15 cellular contexts compared by ENCODE assay signal in the genomic region with DNA sequence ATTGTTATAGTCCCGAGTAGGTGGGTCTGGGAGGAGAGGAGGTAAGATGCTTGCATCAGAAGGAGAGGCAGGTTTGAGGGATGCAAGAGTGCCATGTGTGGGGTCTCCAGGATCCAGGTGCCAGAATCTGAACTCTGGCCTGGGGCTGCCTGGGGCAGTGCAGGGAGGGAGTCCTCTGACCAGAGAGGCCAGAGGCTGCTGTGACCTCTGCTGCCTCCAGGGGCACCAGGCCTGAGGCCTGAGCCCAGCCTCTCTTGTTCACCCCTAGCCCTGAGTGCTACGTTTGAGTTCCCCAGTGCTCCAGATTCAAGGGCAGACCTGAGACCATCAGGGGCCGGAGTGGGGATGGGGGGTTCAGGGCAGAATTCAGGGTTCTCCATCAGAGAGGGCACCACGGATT. TPM values are rescaled to one million over a fixed set of nuclear protein-coding genes. Genes with fewer than 3 reads are reported as not detected.
DNase-seq lines count a peak whose midpoint lies in the region; ATAC-seq, FAIRE-seq and TF ChIP-seq lines count a peak whose summit lies in the region.
"Had no signal": no experiment of that assay in that cellular context is flagged by ENCODE, and none has a peak within 500 bp of the region (broad histone marks: within the 10 kb centered on the region; RNA-seq: fewer than 3 reads in every experiment).

No MANE protein-coding gene starts in this region.

- H3K4me2 ChIP-seq in astrocyte (ENCODE audit: low read length) (no peak overlapping the region), HepG2 (ENCODE audit: low read depth, low read length) (peak overlapping the region; percentile 41; the same call in 1 of the 2 replicates)

- BruUV-seq in HepG2 (replicated peaks; lab: Mats Ljungman, UMichigan): no TSS peak

- TF ChIP-seq POLR2A in HepG2 (IDR thresholded peaks at IDR 0.05; ENCODE audit: insufficient read depth in 1 of 2, low read depth in 2 of 2, low read length in 2 of 2): no peak

- H3K36me3 ChIP-seq in astrocyte (ENCODE audit: insufficient read depth, low read length) (no peaks in the 10 kb centered on the region), HepG2 (replicated peaks in 1 of 2; ENCODE audit: control insufficient read depth in 1 of 2, insufficient read depth in 2 of 2, low read length in 2 of 2) (peaks cover 11 to 37% of the 10 kb centered on the region in 2 experiments)
- H3K36me3 ChIP-seq: prostate gland had no signal

- intact Hi-C loops in HepG2 (cut with micrococcal nuclease; ENCODE audit: unreplicated experiment): no loop called here

- H3K4me3 ChIP-seq in astrocyte (ENCODE audit: insufficient read depth, low read depth, low read length) (no peak overlapping the region), HepG2 (replicated peaks in 1 of 3; ENCODE audit: insufficient read depth in 1 of 3, low read depth in 2 of 3, low read length in 3 of 3) (0 out of 6 replicates have a peak overlapping the region, but pooled peaks of 1 of the 3 experiments have one; percentile 17)
- H3K4me3 ChIP-seq: prostate gland had no signal

- DNase-seq in activated naive CD8-positive, alpha-beta T cell treated with anti-CD3 and anti-CD28 coated beads, Interleukin-2, amount 10 ng/mL, durations not matched to agents 7 days and 5 days: no peak
- DNase-seq in activated naive CD8-positive, alpha-beta T cell treated with anti-CD3 and anti-CD28 coated beads for 36 hours: no peak
- DNase-seq in astrocyte (ENCODE audit: low read depth): no peak
- no peak for DNase-seq in HepG2 (ENCODE audit: low spot score)
- DNase-seq in UCSD-AML1 (lab: John Stamatoyannopoulos, UW; ENCODE audit: unreplicated experiment): no peak
- no peak for DNase-seq in AG08396 (ENCODE audit: low spot score)
- no peak for DNase-seq in T-helper 1 cell
- DNase-seq: CD8-positive, alpha-beta memory T cell; NCI-H2029; NCI-H510A treated with DMSO at 0.1 percent for 48 hours had no signal

- no peak for FAIRE-seq in astrocyte (lab: Jason Lieb, UNC)
- FAIRE-seq in HepG2 (lab: Jason Lieb, UNC): peak; percentile 61

- ATAC-seq in activated naive CD8-positive, alpha-beta T cell treated with anti-CD3 and anti-CD28 coated beads, Interleukin-2, amount 10 ng/mL, durations not matched to agents 7 days and 5 days (ENCODE audit: low read depth): no peak
- ATAC-seq in HepG2 (peak; percentile 37), HG03521 (IDR thresholded peaks at IDR 0.05; ENCODE audit: unreplicated experiment) (no peak)

- H3K27ac Mint-ChIP-seq in activated naive CD8-positive, alpha-beta T cell treated with anti-CD3 and anti-CD28 coated beads, Interleukin-2, amount 10 ng/mL, durations not matched to agents 7 days and 5 days: peak overlapping the region; percentile 25
- no peak overlapping the region for H3K27ac Mint-ChIP-seq in activated naive CD8-positive, alpha-beta T cell treated with anti-CD3 and anti-CD28 coated beads for 36 hours
- H3K27ac Mint-ChIP-seq in astrocyte (ENCODE audit: unreplicated experiment): peak overlapping the region; percentile 75
- H3K27ac Mint-ChIP-seq: CD8-positive, alpha-beta memory T cell; T-helper 2 cell treated with Interferon-gamma antibody and Interleukin-4, amounts not matched to agents 5 μg/mL and 100 μg/mL, for 36 hours had no signal

- H2AFZ ChIP-seq in astrocyte (ENCODE audit: low read depth, low read length) (no peak overlapping the region), HepG2 (ENCODE audit: low read length) (no peak overlapping the region)

- no peaks in the 10 kb centered on the region for H4K20me1 ChIP-seq in astrocyte (ENCODE audit: insufficient read depth, low read length)
- H4K20me1 ChIP-seq in HepG2 (ENCODE audit: insufficient read depth, low read length): no peaks in the 10 kb centered on the region; the same call in 1 of the 2 replicates

- no peaks in the 10 kb centered on the region for H3K36me3 Mint-ChIP-seq in activated naive CD8-positive, alpha-beta T cell treated with anti-CD3 and anti-CD28 coated beads, Interleukin-2, amount 10 ng/mL, durations not matched to agents 7 days and 5 days
- no peaks in the 10 kb centered on the region for H3K36me3 Mint-ChIP-seq in activated naive CD8-positive, alpha-beta T cell treated with anti-CD3 and anti-CD28 coated beads for 36 hours
- no peaks in the 10 kb centered on the region for H3K36me3 Mint-ChIP-seq in astrocyte (ENCODE audit: low read depth, unreplicated experiment)
- H3K36me3 Mint-ChIP-seq: CD8-positive, alpha-beta memory T cell had no signal

- TF ChIP-seq RAD21 in HepG2 (CRISPR knock-in tag; IDR thresholded peaks at IDR 0.05): peak; percentile 40; the same call in 1 of the 2 replicates

- H3K27me3 ChIP-seq in astrocyte (ENCODE audit: insufficient read depth, low read length): no peaks in the 10 kb centered on the region
- no peaks in the 10 kb centered on the region for H3K27me3 ChIP-seq in HepG2 (ENCODE audit: control insufficient read depth in 1 of 2, insufficient read depth in 2 of 2, low read length in 2 of 2)

- TF ChIP-seq EP300 in HepG2 (IDR thresholded peaks at IDR 0.05; ENCODE audit: low read depth in 2 of 2, low read length in 2 of 2) (no peak), HepG2 (CRISPR knock-in tag; IDR thresholded peaks at IDR 0.05; ENCODE audit: borderline replicate concordance) (no peak)

- H3K4me1 ChIP-seq in astrocyte (ENCODE audit: insufficient read depth, low read length) (no peaks in the 10 kb centered on the region), HepG2 (ENCODE audit: insufficient read depth, low read length) (peaks cover 69% of the 10 kb centered on the region)
- H3K4me1 ChIP-seq: prostate gland had no signal

- TF ChIP-seq CTCF in astrocyte (IDR thresholded peaks at IDR 0.05; ENCODE audit: insufficient read depth, low read depth, low read length) (no peak), HepG2 (CRISPR knock-in tag; IDR thresholded peaks at IDR 0.05) (peak; percentile 39)

- H3K9me3 ChIP-seq in astrocyte (ENCODE audit: insufficient read depth, low read depth, low read length) (no peaks in the 10 kb centered on the region), HepG2 (ENCODE audit: low read length) (no peaks in the 10 kb centered on the region)
- H3K9me3 ChIP-seq: prostate gland had no signal

- POLR2A ChIA-PET in activated naive CD8-positive, alpha-beta T cell treated with anti-CD3 and anti-CD28 coated beads, Interleukin-2, amount 10 ng/mL, durations not matched to agents 7 days and 5 days (lab: Charles Lee): no interaction called here
- POLR2A ChIA-PET in HepG2 (lab: Yijun Ruan, JAX): interaction anchor here (1.1 to 16.5 kb wide), 9 partner anchors 3 to 125 kb away, joined by 3 to 844 read pairs (median 69); a partner anchor contains a TSS

- 80% methylated on average over 3 of the region's 4 CpGs for WGBS in HepG2 (ENCODE audit: low lambda C conversion rate)

- in situ Hi-C loops in HepG2 (cut with HindIII; ENCODE audit: extremely low pct_ligation_motif_present, low pct_unique_long_range_greater_than_20kb): no loop called here

- H3K9ac ChIP-seq in astrocyte (ENCODE audit: low read length): no peak overlapping the region
- peak overlapping the region; percentile 54; the same call in 1 of the 2 replicates for H3K9ac ChIP-seq in HepG2 (ENCODE audit: insufficient read depth, low read depth, low read length)

- peaks cover 11% of the 10 kb centered on the region for H3K27me3 Mint-ChIP-seq in activated naive CD8-positive, alpha-beta T cell treated with anti-CD3 and anti-CD28 coated beads, Interleukin-2, amount 10 ng/mL, durations not matched to agents 7 days and 5 days
- H3K27me3 Mint-ChIP-seq in activated naive CD8-positive, alpha-beta T cell treated with anti-CD3 and anti-CD28 coated beads for 36 hours: no peaks in the 10 kb centered on the region
- H3K27me3 Mint-ChIP-seq in astrocyte (ENCODE audit: low read depth, unreplicated experiment): peaks cover 24% of the 10 kb centered on the region

- H3K79me2 ChIP-seq in astrocyte (ENCODE audit: insufficient read depth, low read length) (no peaks in the 10 kb centered on the region), HepG2 (ENCODE audit: insufficient read depth, low read length) (peaks cover 30% of the 10 kb centered on the region)

- H3K27ac ChIP-seq in astrocyte (ENCODE audit: low read depth, low read length): no peak overlapping the region
- H3K27ac ChIP-seq in HepG2 (ENCODE audit: extremely low read length, insufficient read depth, low read length): peak overlapping the region; percentile 99
- H3K27ac ChIP-seq: prostate gland had no signal

- no peaks in the 10 kb centered on the region for H3K9me3 Mint-ChIP-seq in activated naive CD8-positive, alpha-beta T cell treated with anti-CD3 and anti-CD28 coated beads, Interleukin-2, amount 10 ng/mL, durations not matched to agents 7 days and 5 days
- H3K9me3 Mint-ChIP-seq in activated naive CD8-positive, alpha-beta T cell treated with anti-CD3 and anti-CD28 coated beads for 36 hours: no peaks in the 10 kb centered on the region
- H3K9me3 Mint-ChIP-seq in astrocyte (ENCODE audit: unreplicated experiment): no peaks in the 10 kb centered on the region
- H3K9me3 Mint-ChIP-seq: CD8-positive, alpha-beta memory T cell; T-helper 2 cell treated with Interferon-gamma antibody and Interleukin-4, amounts not matched to agents 5 μg/mL and 100 μg/mL, for 36 hours had no signal

- CTCF ChIA-PET in HepG2 (lab: Yijun Ruan, JAX; ENCODE audit: low intra/inter-chr PET ratio, low total read pairs): interaction anchor here (0.7 to 2.7 kb wide), 3 partner anchors 10 to 20 kb away, joined by 3 to 15 read pairs (median 3); no protein-coding TSS in a partner anchor

- H3K4me3 Mint-ChIP-seq in activated naive CD8-positive, alpha-beta T cell treated with anti-CD3 and anti-CD28 coated beads, Interleukin-2, amount 10 ng/mL, durations not matched to agents 7 days and 5 days: no peak overlapping the region
- no peak overlapping the region for H3K4me3 Mint-ChIP-seq in activated naive CD8-positive, alpha-beta T cell treated with anti-CD3 and anti-CD28 coated beads for 36 hours
- no peak overlapping the region for H3K4me3 Mint-ChIP-seq in astrocyte (ENCODE audit: unreplicated experiment)
- H3K4me3 Mint-ChIP-seq: CD8-positive, alpha-beta memory T cell; T-helper 2 cell treated with Interferon-gamma antibody and Interleukin-4, amounts not matched to agents 5 μg/mL and 100 μg/mL, for 36 hours had no signal

- peaks cover 3% of the 10 kb centered on the region for H3K4me1 Mint-ChIP-seq in activated naive CD8-positive, alpha-beta T cell treated with anti-CD3 and anti-CD28 coated beads, Interleukin-2, amount 10 ng/mL, durations not matched to agents 7 days and 5 days
- no peaks in the 10 kb centered on the region for H3K4me1 Mint-ChIP-seq in activated naive CD8-positive, alpha-beta T cell treated with anti-CD3 and anti-CD28 coated beads for 36 hours
- peaks cover 4% of the 10 kb centered on the region for H3K4me1 Mint-ChIP-seq in astrocyte (ENCODE audit: low read depth, unreplicated experiment)
- H3K4me1 Mint-ChIP-seq: CD8-positive, alpha-beta memory T cell had no signal

RNA-seq across cellular contexts. Expression of a gene that starts 7.4 kb away (rescaled TPM):
- total RNA-seq in activated naive CD8-positive, alpha-beta T cell treated with anti-CD3 and anti-CD28 coated beads, Interleukin-2, amount 10 ng/mL, durations not matched to agents 7 days and 5 days: not detected
- under 1 TPM in 1 of 2 experiments, not detected in 1; 0.18 TPM for total RNA-seq in activated naive CD8-positive, alpha-beta T cell treated with anti-CD3 and anti-CD28 coated beads for 36 hours
- total RNA-seq in astrocyte: 0.68 and 1.9 TPM in 2 replicates
- 14.3 and 29.8 TPM in 2 replicates for total RNA-seq in HepG2 (2016; rRNA removed; fragmentation: Illumina TruSeq; extraction: Trizol)
- 9.4 and 12.0 TPM in 2 replicates for total RNA-seq in HepG2 (2016; cell fraction: cytosol; rRNA removed; fragmentation: Illumina TruSeq; extraction: Trizol; ENCODE audit: low read depth)
- total RNA-seq in HepG2 (2016; cell fraction: insoluble cytoplasmic fraction; rRNA removed; fragmentation: Illumina TruSeq; extraction: Trizol): 14.3 and 31.3 TPM in 2 replicates
- 13.7 and 15.1 TPM in 2 replicates for total RNA-seq in HepG2 (2016; cell fraction: membrane; rRNA removed; fragmentation: Illumina TruSeq; extraction: Trizol)
- total RNA-seq in HepG2 (2016; cell fraction: nucleus; rRNA removed; fragmentation: Illumina TruSeq; extraction: Trizol): 51.2 and 60.9 TPM in 2 replicates
- 164 and 247 TPM in 2 replicates for polyA plus RNA-seq in HepG2 (2011; rRNA removed)
- polyA plus RNA-seq in HepG2 (2011; cell fraction: cytosol; rRNA removed): 69.6 and 77.8 TPM in 2 replicates
- 645 and 755 TPM in 2 replicates for polyA plus RNA-seq in HepG2 (2011; cell fraction: nucleus; rRNA removed)
- 101 and 126 TPM in 2 replicates for polyA plus RNA-seq in HepG2 (2012)
- 7.3 and 7.5 TPM in 2 replicates for polyA plus RNA-seq in HepG2 (2016; cell fraction: cytosol; fragmentation: Illumina TruSeq; extraction: Trizol; ENCODE audit: low read depth)
- 17.2 and 22.9 TPM in 2 replicates for polyA plus RNA-seq in HepG2 (2016; cell fraction: insoluble cytoplasmic fraction; fragmentation: Illumina TruSeq; extraction: Trizol; ENCODE audit: low read depth)
- 12.8 and 13.7 TPM in 2 replicates for polyA plus RNA-seq in HepG2 (2016; cell fraction: membrane; fragmentation: Illumina TruSeq; extraction: Trizol; ENCODE audit: low read depth)
- 146 and 148 TPM in 2 replicates for polyA plus RNA-seq in HepG2 (2016; cell fraction: nucleus; fragmentation: Illumina TruSeq; extraction: Trizol; ENCODE audit: insufficient read depth, low read depth)
- polyA minus RNA-seq in HepG2 (2011; rRNA and poly(A)+ RNA removed; ENCODE audit: low replicate concordance): 0.14 and 257 TPM in 2 replicates
- 61.1 and 83.0 TPM in 2 replicates for polyA minus RNA-seq in HepG2 (2011; cell fraction: cytosol; rRNA and poly(A)+ RNA removed)
- 113 and 140 TPM in 2 replicates for polyA minus RNA-seq in HepG2 (2011; cell fraction: nucleus; rRNA and poly(A)+ RNA removed)
- total RNA-seq: A673; CD8-positive, alpha-beta memory T cell had no signal
- polyA plus RNA-seq: CD8-positive, alpha-beta memory T cell had no signal

RNA-seq across cellular contexts. Expression of a gene that starts 21.1 kb away (rescaled TPM):
- total RNA-seq in activated naive CD8-positive, alpha-beta T cell treated with anti-CD3 and anti-CD28 coated beads, Interleukin-2, amount 10 ng/mL, durations not matched to agents 7 days and 5 days: not detected
- total RNA-seq in activated naive CD8-positive, alpha-beta T cell treated with anti-CD3 and anti-CD28 coated beads for 36 hours: under 1 TPM in 1 of 2 experiments, not detected in 1; 0.12 TPM
- total RNA-seq in astrocyte: not detected in 2 replicates
- total RNA-seq in HepG2 (2016; rRNA removed; fragmentation: Illumina TruSeq; extraction: Trizol): 0.15 TPM in 1 of 2 replicates, not detected in the other
- 1.8 and 2.0 TPM in 2 replicates for total RNA-seq in HepG2 (2016; cell fraction: cytosol; rRNA removed; fragmentation: Illumina TruSeq; extraction: Trizol; ENCODE audit: low read depth)
- 0.09 and 0.28 TPM in 2 replicates for total RNA-seq in HepG2 (2016; cell fraction: insoluble cytoplasmic fraction; rRNA removed; fragmentation: Illumina TruSeq; extraction: Trizol)
- 0.87 and 1.1 TPM in 2 replicates for total RNA-seq in HepG2 (2016; cell fraction: membrane; rRNA removed; fragmentation: Illumina TruSeq; extraction: Trizol)
- 0.25 and 0.44 TPM in 2 replicates for total RNA-seq in HepG2 (2016; cell fraction: nucleus; rRNA removed; fragmentation: Illumina TruSeq; extraction: Trizol)
- polyA plus RNA-seq in HepG2 (2011; rRNA removed): 0.03 TPM in 1 of 2 replicates, not detected in the other
- polyA plus RNA-seq in HepG2 (2011; cell fraction: cytosol; rRNA removed): not detected in 2 replicates
- polyA plus RNA-seq in HepG2 (2011; cell fraction: nucleus; rRNA removed): 0.14 and 0.33 TPM in 2 replicates
- polyA plus RNA-seq in HepG2 (2012): 0.08 TPM in 1 of 2 replicates, not detected in the other
- polyA plus RNA-seq in HepG2 (2016; cell fraction: cytosol; fragmentation: Illumina TruSeq; extraction: Trizol; ENCODE audit: low read depth): not detected in 2 replicates
- polyA plus RNA-seq in HepG2 (2016; cell fraction: insoluble cytoplasmic fraction; fragmentation: Illumina TruSeq; extraction: Trizol; ENCODE audit: low read depth): not detected in 2 replicates
- polyA plus RNA-seq in HepG2 (2016; cell fraction: membrane; fragmentation: Illumina TruSeq; extraction: Trizol; ENCODE audit: low read depth): not detected in 2 replicates
- 0.31 TPM in 1 of 2 replicates, not detected in the other for polyA plus RNA-seq in HepG2 (2016; cell fraction: nucleus; fragmentation: Illumina TruSeq; extraction: Trizol; ENCODE audit: insufficient read depth, low read depth)
- polyA minus RNA-seq in HepG2 (2011; rRNA and poly(A)+ RNA removed; ENCODE audit: low replicate concordance): 0.47 and 2.3 TPM in 2 replicates
- polyA minus RNA-seq in HepG2 (2011; cell fraction: cytosol; rRNA and poly(A)+ RNA removed): 0.26 TPM in 1 of 2 replicates, not detected in the other
- polyA minus RNA-seq in HepG2 (2011; cell fraction: nucleus; rRNA and poly(A)+ RNA removed): 1.2 and 1.5 TPM in 2 replicates
- total RNA-seq: A673; CD8-positive, alpha-beta memory T cell; M059J; prostate gland had no signal
- polyA plus RNA-seq: CD8-positive, alpha-beta memory T cell had no signal

RNA-seq across cellular contexts. Expression of a gene that starts 23.5 kb away (rescaled TPM):
- 100 to 1,000 TPM; 435 to 448 TPM for total RNA-seq in activated naive CD8-positive, alpha-beta T cell treated with anti-CD3 and anti-CD28 coated beads, Interleukin-2, amount 10 ng/mL, durations not matched to agents 7 days and 5 days
- 100 to 1,000 TPM; 211 to 217 TPM for total RNA-seq in activated naive CD8-positive, alpha-beta T cell treated with anti-CD3 and anti-CD28 coated beads for 36 hours
- total RNA-seq in astrocyte (380 and 381 TPM in 2 replicates), HepG2 (2016; rRNA removed; fragmentation: Illumina TruSeq; extraction: Trizol) (34.5 and 51.1 TPM in 2 replicates)
- total RNA-seq in HepG2 (2016; cell fraction: cytosol; rRNA removed; fragmentation: Illumina TruSeq; extraction: Trizol; ENCODE audit: low read depth): 26.6 and 32.1 TPM in 2 replicates
- total RNA-seq in HepG2 (2016; cell fraction: insoluble cytoplasmic fraction; rRNA removed; fragmentation: Illumina TruSeq; extraction: Trizol): 33.4 and 51.3 TPM in 2 replicates
- 43.7 and 48.0 TPM in 2 replicates for total RNA-seq in HepG2 (2016; cell fraction: membrane; rRNA removed; fragmentation: Illumina TruSeq; extraction: Trizol)
- total RNA-seq in HepG2 (2016; cell fraction: nucleus; rRNA removed; fragmentation: Illumina TruSeq; extraction: Trizol): 26.6 and 32.5 TPM in 2 replicates
- polyA plus RNA-seq in HepG2 (2011; rRNA removed): 66.1 and 66.2 TPM in 2 replicates
- polyA plus RNA-seq in HepG2 (2011; cell fraction: cytosol; rRNA removed): 64.5 and 77.2 TPM in 2 replicates
- 39.4 and 42.6 TPM in 2 replicates for polyA plus RNA-seq in HepG2 (2011; cell fraction: nucleus; rRNA removed)
- polyA plus RNA-seq in HepG2 (2012): 25.4 and 25.9 TPM in 2 replicates
- 37.3 and 42.8 TPM in 2 replicates for polyA plus RNA-seq in HepG2 (2016; cell fraction: cytosol; fragmentation: Illumina TruSeq; extraction: Trizol; ENCODE audit: low read depth)
- polyA plus RNA-seq in HepG2 (2016; cell fraction: insoluble cytoplasmic fraction; fragmentation: Illumina TruSeq; extraction: Trizol; ENCODE audit: low read depth): 57.1 and 66.6 TPM in 2 replicates
- 69.3 and 71.1 TPM in 2 replicates for polyA plus RNA-seq in HepG2 (2016; cell fraction: membrane; fragmentation: Illumina TruSeq; extraction: Trizol; ENCODE audit: low read depth)
- 73.5 and 75.3 TPM in 2 replicates for polyA plus RNA-seq in HepG2 (2016; cell fraction: nucleus; fragmentation: Illumina TruSeq; extraction: Trizol; ENCODE audit: insufficient read depth, low read depth)
- polyA minus RNA-seq in HepG2 (2011; rRNA and poly(A)+ RNA removed; ENCODE audit: low replicate concordance): 111 and 236 TPM in 2 replicates
- polyA minus RNA-seq in HepG2 (2011; cell fraction: cytosol; rRNA and poly(A)+ RNA removed): 26.0 and 26.4 TPM in 2 replicates
- polyA minus RNA-seq in HepG2 (2011; cell fraction: nucleus; rRNA and poly(A)+ RNA removed): 16.4 and 20.0 TPM in 2 replicates

RNA-seq across cellular contexts. Expression of a gene that starts 56.4 kb away (rescaled TPM):
- total RNA-seq in activated naive CD8-positive, alpha-beta T cell treated with anti-CD3 and anti-CD28 coated beads, Interleukin-2, amount 10 ng/mL, durations not matched to agents 7 days and 5 days: 1 to 10 TPM in 1 of 2 experiments, under 1 TPM in 1; 0.36 to 1.0 TPM
- total RNA-seq in activated naive CD8-positive, alpha-beta T cell treated with anti-CD3 and anti-CD28 coated beads for 36 hours: 1 to 10 TPM; 1.2 to 1.6 TPM
- total RNA-seq in astrocyte (4.9 and 5.9 TPM in 2 replicates), HepG2 (2016; rRNA removed; fragmentation: Illumina TruSeq; extraction: Trizol) (25.6 and 93.2 TPM in 2 replicates)
- 12.3 and 13.3 TPM in 2 replicates for total RNA-seq in HepG2 (2016; cell fraction: cytosol; rRNA removed; fragmentation: Illumina TruSeq; extraction: Trizol; ENCODE audit: low read depth)
- 23.5 and 94.1 TPM in 2 replicates for total RNA-seq in HepG2 (2016; cell fraction: insoluble cytoplasmic fraction; rRNA removed; fragmentation: Illumina TruSeq; extraction: Trizol)
- 18.0 and 19.0 TPM in 2 replicates for total RNA-seq in HepG2 (2016; cell fraction: membrane; rRNA removed; fragmentation: Illumina TruSeq; extraction: Trizol)
- total RNA-seq in HepG2 (2016; cell fraction: nucleus; rRNA removed; fragmentation: Illumina TruSeq; extraction: Trizol): 106 and 120 TPM in 2 replicates
- polyA plus RNA-seq in HepG2 (2011; rRNA removed): 158 and 173 TPM in 2 replicates
- 99.8 and 199 TPM in 2 replicates for polyA plus RNA-seq in HepG2 (2011; cell fraction: cytosol; rRNA removed)
- 824 and 1,487 TPM in 2 replicates for polyA plus RNA-seq in HepG2 (2011; cell fraction: nucleus; rRNA removed)
- polyA plus RNA-seq in HepG2 (2012): 48.8 and 75.5 TPM in 2 replicates
- 10.5 and 10.8 TPM in 2 replicates for polyA plus RNA-seq in HepG2 (2016; cell fraction: cytosol; fragmentation: Illumina TruSeq; extraction: Trizol; ENCODE audit: low read depth)
- polyA plus RNA-seq in HepG2 (2016; cell fraction: insoluble cytoplasmic fraction; fragmentation: Illumina TruSeq; extraction: Trizol; ENCODE audit: low read depth): 26.4 and 37.1 TPM in 2 replicates
- 15.3 and 17.6 TPM in 2 replicates for polyA plus RNA-seq in HepG2 (2016; cell fraction: membrane; fragmentation: Illumina TruSeq; extraction: Trizol; ENCODE audit: low read depth)
- polyA plus RNA-seq in HepG2 (2016; cell fraction: nucleus; fragmentation: Illumina TruSeq; extraction: Trizol; ENCODE audit: insufficient read depth, low read depth): 390 and 409 TPM in 2 replicates
- polyA minus RNA-seq in HepG2 (2011; rRNA and poly(A)+ RNA removed; ENCODE audit: low replicate concordance): 84.6 and 160 TPM in 2 replicates
- 55.4 and 70.0 TPM in 2 replicates for polyA minus RNA-seq in HepG2 (2011; cell fraction: cytosol; rRNA and poly(A)+ RNA removed)
- 81.1 and 108 TPM in 2 replicates for polyA minus RNA-seq in HepG2 (2011; cell fraction: nucleus; rRNA and poly(A)+ RNA removed)
- polyA plus RNA-seq: CD8-positive, alpha-beta memory T cell had no signal

RNA-seq across cellular contexts. Expression of a gene that starts 57.4 kb away (rescaled TPM):
- under 1 TPM in 1 of 2 experiments, not detected in 1; 0.09 TPM for total RNA-seq in activated naive CD8-positive, alpha-beta T cell treated with anti-CD3 and anti-CD28 coated beads, Interleukin-2, amount 10 ng/mL, durations not matched to agents 7 days and 5 days
- under 1 TPM; 0.10 to 0.28 TPM for total RNA-seq in activated naive CD8-positive, alpha-beta T cell treated with anti-CD3 and anti-CD28 coated beads for 36 hours
- total RNA-seq in astrocyte (5.1 and 6.6 TPM in 2 replicates), HepG2 (2016; rRNA removed; fragmentation: Illumina TruSeq; extraction: Trizol) (3.6 and 7.6 TPM in 2 replicates)
- total RNA-seq in HepG2 (2016; cell fraction: cytosol; rRNA removed; fragmentation: Illumina TruSeq; extraction: Trizol; ENCODE audit: low read depth): 1.5 and 1.7 TPM in 2 replicates
- 3.6 and 8.8 TPM in 2 replicates for total RNA-seq in HepG2 (2016; cell fraction: insoluble cytoplasmic fraction; rRNA removed; fragmentation: Illumina TruSeq; extraction: Trizol)
- total RNA-seq in HepG2 (2016; cell fraction: membrane; rRNA removed; fragmentation: Illumina TruSeq; extraction: Trizol): 4.9 and 5.4 TPM in 2 replicates
- 8.8 and 9.1 TPM in 2 replicates for total RNA-seq in HepG2 (2016; cell fraction: nucleus; rRNA removed; fragmentation: Illumina TruSeq; extraction: Trizol)
- polyA plus RNA-seq in HepG2 (2011; rRNA removed): 14.8 and 17.2 TPM in 2 replicates
- polyA plus RNA-seq in HepG2 (2011; cell fraction: cytosol; rRNA removed): 13.5 and 13.7 TPM in 2 replicates
- 22.1 and 33.2 TPM in 2 replicates for polyA plus RNA-seq in HepG2 (2011; cell fraction: nucleus; rRNA removed)
- polyA plus RNA-seq in HepG2 (2012): 9.5 and 12.9 TPM in 2 replicates
- 2.0 and 2.5 TPM in 2 replicates for polyA plus RNA-seq in HepG2 (2016; cell fraction: cytosol; fragmentation: Illumina TruSeq; extraction: Trizol; ENCODE audit: low read depth)
- 6.6 and 7.1 TPM in 2 replicates for polyA plus RNA-seq in HepG2 (2016; cell fraction: insoluble cytoplasmic fraction; fragmentation: Illumina TruSeq; extraction: Trizol; ENCODE audit: low read depth)
- polyA plus RNA-seq in HepG2 (2016; cell fraction: membrane; fragmentation: Illumina TruSeq; extraction: Trizol; ENCODE audit: low read depth): 5.8 and 6.2 TPM in 2 replicates
- 22.2 and 24.9 TPM in 2 replicates for polyA plus RNA-seq in HepG2 (2016; cell fraction: nucleus; fragmentation: Illumina TruSeq; extraction: Trizol; ENCODE audit: insufficient read depth, low read depth)
- polyA minus RNA-seq in HepG2 (2011; rRNA and poly(A)+ RNA removed; ENCODE audit: low replicate concordance): 63.3 and 65.7 TPM in 2 replicates
- 14.4 and 15.7 TPM in 2 replicates for polyA minus RNA-seq in HepG2 (2011; cell fraction: cytosol; rRNA and poly(A)+ RNA removed)
- 7.2 and 9.3 TPM in 2 replicates for polyA minus RNA-seq in HepG2 (2011; cell fraction: nucleus; rRNA and poly(A)+ RNA removed)
- total RNA-seq: CD8-positive, alpha-beta memory T cell had no signal
- polyA plus RNA-seq: CD8-positive, alpha-beta memory T cell had no signal
